In genomic region chr11:122439911-122440782, GRCh38 we compare ENCODE assay signal across 9 cellular contexts.
DNase-seq lines count a peak whose midpoint lies in the region; ATAC-seq and TF ChIP-seq lines count a peak whose summit lies in the region.
"Had no signal": no experiment of that assay in that cellular context is flagged by ENCODE, and none has a peak within 500 bp of the region (broad histone marks: within the 10 kb centered on the region; RNA-seq: fewer than 3 reads in every experiment).

No MANE protein-coding gene starts in this region.

- peaks cover 3% of the 10 kb centered on the region; the same call in 1 of the 2 replicates for H3K4me1 ChIP-seq in HEK293 (ENCODE audit: control insufficient read depth, insufficient read depth, low read length)

- H3K4me1 Mint-ChIP-seq in WTC11 = peaks cover 20% of the 10 kb centered on the region
- H3K4me1 Mint-ChIP-seq: activated naive CD8-positive, alpha-beta T cell treated with anti-CD3 and anti-CD28 coated beads, Interleukin-2, amount 10 ng/mL, durations not matched to agents 7 days and 5 days had no signal

- H3K9me3 ChIP-seq in HEK293 (ENCODE audit: control insufficient read depth, insufficient read depth, low read depth, low read length) = no peaks in the 10 kb centered on the region

- no peaks in the 10 kb centered on the region for H3K36me3 ChIP-seq in HEK293 (ENCODE audit: control insufficient read depth in 2 of 2, insufficient read depth in 1 of 2, low read length in 2 of 2)

- H3K27ac ChIP-seq in HEK293 (ENCODE audit: extremely low read depth, low read depth, low read length) = no peak overlapping the region; the same call in 1 of the 2 replicates

- TF ChIP-seq CTCF in HEK293 (tag by site-specific recombination; IDR thresholded peaks at IDR 0.05) = no peak
- TF ChIP-seq CTCF in WTC11 (IDR thresholded peaks at IDR 0.05) = no peak

- H3K4me3 Mint-ChIP-seq in WTC11 = no peak overlapping the region; the same call in none of the 2 replicates
- H3K4me3 Mint-ChIP-seq: activated naive CD8-positive, alpha-beta T cell treated with anti-CD3 and anti-CD28 coated beads, Interleukin-2, amount 10 ng/mL, durations not matched to agents 7 days and 5 days had no signal

- DNase-seq in WTC11 (ENCODE audit: low spot score) (peak; percentile 75), hypothalamus (lab: John Stamatoyannopoulos, UW) (peak in 34 of 51 donors; percentile 7 to 67 (median 40)), skeletal muscle cell (ENCODE audit: low read depth) (no peak), KG1 (lab: John Stamatoyannopoulos, UW) (no peak)
- no peak for DNase-seq in effector CD8-positive, alpha-beta T cell (lab: John Stamatoyannopoulos, UW)
- DNase-seq: activated naive CD8-positive, alpha-beta T cell treated with anti-CD3 and anti-CD28 coated beads, Interleukin-2, amount 10 ng/mL, durations not matched to agents 7 days and 5 days had no signal

- CTCF ChIA-PET in HEK293 (lab: Yijun Ruan, JAX) = no interaction called here
- CTCF ChIA-PET in WTC11 (lab: Charles Lee) = no interaction called here

- H3K27me3 Mint-ChIP-seq in WTC11 (ENCODE audit: low read depth) = no peaks in the 10 kb centered on the region

- peak overlapping the region; percentile 82 for H3K27ac Mint-ChIP-seq in WTC11
- H3K27ac Mint-ChIP-seq: activated naive CD8-positive, alpha-beta T cell treated with anti-CD3 and anti-CD28 coated beads, Interleukin-2, amount 10 ng/mL, durations not matched to agents 7 days and 5 days had no signal

- POLR2A ChIA-PET in HEK293 (lab: Yijun Ruan, JAX) = no interaction called here
- POLR2A ChIA-PET in WTC11 (lab: Charles Lee) = interaction anchor here (0.8 kb wide), 1 partner anchor 9 kb away, joined by 3 read pairs; no protein-coding TSS in a partner anchor

- H3K36me3 Mint-ChIP-seq in WTC11 = no peaks in the 10 kb centered on the region
- H3K36me3 Mint-ChIP-seq: activated naive CD8-positive, alpha-beta T cell treated with anti-CD3 and anti-CD28 coated beads, Interleukin-2, amount 10 ng/mL, durations not matched to agents 7 days and 5 days had no signal

- H3K4me3 ChIP-seq in HEK293 (ENCODE audit: low read depth, low read length) (peak overlapping the region; percentile 39), skeletal muscle cell (ENCODE audit: low read depth, low read length) (peak overlapping the region; percentile 30)

- ATAC-seq in WTC11 = peak; percentile 59
- no peak for ATAC-seq in HG03460 (IDR thresholded peaks at IDR 0.05; ENCODE audit: unreplicated experiment)
- ATAC-seq in HG03025 (IDR thresholded peaks at IDR 0.05; ENCODE audit: low FRiP score, unreplicated experiment) = no peak

- no peaks in the 10 kb centered on the region for H3K9me3 Mint-ChIP-seq in WTC11
- H3K9me3 Mint-ChIP-seq: activated naive CD8-positive, alpha-beta T cell treated with anti-CD3 and anti-CD28 coated beads, Interleukin-2, amount 10 ng/mL, durations not matched to agents 7 days and 5 days had no signal

TF ChIP-seq in HEK293, 187 proteins besides CTCF, POLR2A, EP300 and RAD21:
- peak; percentile 84 for TF ChIP-seq MYNN (tag by site-specific recombination; IDR thresholded peaks at IDR 0.05; ENCODE audit: borderline replicate concordance)
- TF ChIP-seq ZNF645 (tag by site-specific recombination; IDR thresholded peaks at IDR 0.05) = no peak

TF ChIP-seq in WTC11, 78 proteins besides CTCF, POLR2A, EP300 and RAD21:
- TF ChIP-seq SOX15 (CRISPR knock-in tag; IDR thresholded peaks at IDR 0.05) (no peak), ZNF423 (CRISPR knock-in tag; IDR thresholded peaks at IDR 0.05) (peak; percentile 44), TEAD1 (CRISPR knock-in tag; IDR thresholded peaks at IDR 0.05) (0 out of 2 replicates have a peak, but pooled peaks have one; percentile 24), SP1 (CRISPR knock-in tag; conservative IDR thresholded peaks at IDR 0.05) (no peak), E2F4 (CRISPR knock-in tag; IDR thresholded peaks at IDR 0.05; ENCODE audit: borderline replicate concordance, low read depth) (no peak)
- TF ChIP-seq, protein P1, sequence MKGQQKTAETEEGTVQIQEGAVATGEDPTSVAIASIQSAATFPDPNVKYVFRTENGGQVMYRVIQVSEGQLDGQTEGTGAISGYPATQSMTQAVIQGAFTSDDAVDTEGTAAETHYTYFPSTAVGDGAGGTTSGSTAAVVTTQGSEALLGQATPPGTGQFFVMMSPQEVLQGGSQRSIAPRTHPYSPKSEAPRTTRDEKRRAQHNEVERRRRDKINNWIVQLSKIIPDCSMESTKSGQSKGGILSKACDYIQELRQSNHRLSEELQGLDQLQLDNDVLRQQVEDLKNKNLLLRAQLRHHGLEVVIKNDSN (CRISPR knock-in tag; IDR thresholded peaks at IDR 0.05) = 0 out of 2 replicates have a peak, but pooled peaks have one; percentile 53
- TF ChIP-seq, protein P2, sequence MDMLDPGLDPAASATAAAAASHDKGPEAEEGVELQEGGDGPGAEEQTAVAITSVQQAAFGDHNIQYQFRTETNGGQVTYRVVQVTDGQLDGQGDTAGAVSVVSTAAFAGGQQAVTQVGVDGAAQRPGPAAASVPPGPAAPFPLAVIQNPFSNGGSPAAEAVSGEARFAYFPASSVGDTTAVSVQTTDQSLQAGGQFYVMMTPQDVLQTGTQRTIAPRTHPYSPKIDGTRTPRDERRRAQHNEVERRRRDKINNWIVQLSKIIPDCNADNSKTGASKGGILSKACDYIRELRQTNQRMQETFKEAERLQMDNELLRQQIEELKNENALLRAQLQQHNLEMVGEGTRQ (CRISPR knock-in tag; IDR thresholded peaks at IDR 0.05) = peak; percentile 66
TF ChIP-seq in WTC11: peak in this region for 4.

Comparison
In these comparisons a context has a peak if more than half of its experiments do, and no peak if none do; other contexts are left out.
1. DNase-seq: peak in WTC11 (single experiment) and hypothalamus (34 of 51); none in skeletal muscle cell (single experiment), KG1 (single experiment) and effector CD8-positive, alpha-beta T cell (single experiment).
2. Of the 8 proteins assayed by ChIP-seq in both HEK293 and WTC11: peak only in HEK293: none; only in WTC11: ZNF423; in both: none; in neither: 7.